In genomic region chr17:4118095-4118743, GRCh38 we compare ENCODE assay signal across 28 cellular contexts. TPM values are rescaled to one million over a fixed set of nuclear protein-coding genes. Genes with fewer than 3 reads are reported as not detected.
DNase-seq lines count a peak whose midpoint lies in the region; ATAC-seq and TF ChIP-seq lines count a peak whose summit lies in the region.
"Had no signal": no experiment of that assay in that cellular context is flagged by ENCODE, and none has a peak within 500 bp of the region (broad histone marks: within the 10 kb centered on the region; RNA-seq: fewer than 3 reads in every experiment).

No MANE protein-coding gene starts in this region.

- CTCF ChIA-PET in PC-3 (lab: Charles Lee) = no interaction called here

- H3K4me3 ChIP-seq in HUES48 (ENCODE audit: low read depth, low read length) (no peak overlapping the region), liver (ENCODE audit: low read depth in 1 of 3, low read length in 3 of 3) (no peak overlapping the region), foreskin fibroblast (ENCODE audit: low read depth in 1 of 2, low read length in 2 of 2) (no peak overlapping the region), PC-3 (ENCODE audit: low read length) (no peak overlapping the region)
- H3K4me3 ChIP-seq: BLaER1, sigmoid colon, SK-N-MC, testis had no signal

- no peak for TF ChIP-seq CTCF in CD14-positive monocyte (IDR thresholded peaks at IDR 0.05)
- TF ChIP-seq CTCF in liver (IDR thresholded peaks at IDR 0.05; ENCODE audit: low read depth, low read length, missing input control) = no peak
- TF ChIP-seq CTCF in foreskin fibroblast (IDR thresholded peaks at IDR 0.05; ENCODE audit: low read depth, low read length) = no peak
- no peak for TF ChIP-seq CTCF in natural killer cell (IDR thresholded peaks at IDR 0.05)
- TF ChIP-seq CTCF in PC-3 (conservative IDR thresholded peaks at IDR 0.05; ENCODE audit: low read depth, low read length) = no peak

- no TSS peak for BruUV-seq in PC-3 (replicated peaks; lab: Mats Ljungman, UMichigan)

- POLR2A ChIA-PET in PC-3 (lab: Charles Lee; ENCODE audit: unreplicated experiment) = no interaction called here

- H3K4me2 ChIP-seq in PC-3 (ENCODE audit: low read length) = no peak overlapping the region
- H3K4me2 ChIP-seq: BLaER1, KMS-11 had no signal

- no peak for TF ChIP-seq RAD21 in liver (IDR thresholded peaks at IDR 0.05)

- H3K9me2 ChIP-seq in PC-3 (replicated peaks; ENCODE audit: low read length) = no peaks in the 10 kb centered on the region

- H3K9me3 ChIP-seq in HUES48 (ENCODE audit: control insufficient read depth, insufficient read depth, low read length) (no peaks in the 10 kb centered on the region), liver (ENCODE audit: control insufficient read depth in 4 of 4, low read length in 3 of 4) (no peaks in the 10 kb centered on the region), PC-3 (ENCODE audit: low read length) (no peaks in the 10 kb centered on the region)
- H3K9me3 ChIP-seq: BLaER1, Caco-2, neutrophil, sigmoid colon, testis had no signal

- H3K27ac Mint-ChIP-seq in CD14-positive monocyte (peak overlapping the region in 5 of 7 donors; percentile 39 to 82 (median 61)), natural killer cell (no peak overlapping the region)
- H3K27ac Mint-ChIP-seq: activated CD4-positive, alpha-beta T cell treated with anti-CD3 and anti-CD28 coated beads, Interleukin-2, amount 10 ng/mL, durations not matched to agents 7 days and 5 days had no signal

- H3K4me1 ChIP-seq in HUES48 (ENCODE audit: control insufficient read depth, insufficient read depth, low read length) (no peaks in the 10 kb centered on the region), liver (ENCODE audit: control insufficient read depth in 4 of 4, insufficient read depth in 4 of 4, low read length in 3 of 4) (peaks cover 0 to 5% (median 0%) of the 10 kb centered on the region in 4 donors), PC-3 (ENCODE audit: insufficient read depth, low read length) (peaks cover 7% of the 10 kb centered on the region; the same call in 1 of the 2 replicates)
- H3K4me1 ChIP-seq: BLaER1, Caco-2, sigmoid colon, testis had no signal

- DNase-seq in CD14-positive monocyte (ENCODE audit: low spot score) (no peak), cerebellar cortex (ENCODE audit: low spot score) (peak; percentile 12), foreskin fibroblast (no peak), natural killer cell (no peak), PC-3 (no peak)
- DNase-seq in stimulated activated CD4-positive, alpha-beta T cell treated with anti-CD3 and anti-CD28 coated beads, Interleukin-4, amount 100 ng/mL, for 4 hours = no peak
- DNase-seq: activated CD4-positive, alpha-beta T cell treated with anti-CD3 and anti-CD28 coated beads, Interleukin-2, amount 10 ng/mL, durations not matched to agents 7 days and 5 days; activated effector memory CD4-positive, alpha-beta T cell treated with Interleukin-2 at 50 U/mL for 16 hours; Caco-2; DMS79; head of caudate nucleus; kidney glomerular epithelial cell; mesendoderm; NCI-H1436; sigmoid colon; stimulated activated naive CD4-positive, alpha-beta T cell treated with Interleukin-2 at 50 U/mL for 16 hours; T-helper 2 cell; testis; WERI-Rb-1 had no signal

- H3K4me3 Mint-ChIP-seq in CD14-positive monocyte (no peak overlapping the region), natural killer cell (no peak overlapping the region)
- H3K4me3 Mint-ChIP-seq: activated CD4-positive, alpha-beta T cell treated with anti-CD3 and anti-CD28 coated beads, Interleukin-2, amount 10 ng/mL, durations not matched to agents 7 days and 5 days; central memory CD8-positive, alpha-beta T cell had no signal

- intact Hi-C loops in CD14-positive monocyte (cut with micrococcal nuclease) (no loop called here), natural killer cell (cut with micrococcal nuclease) (no loop called here), PC-3 (cut with micrococcal nuclease) (no loop called here)

- H3K36me3 Mint-ChIP-seq in CD14-positive monocyte (peaks cover 66 to 91% of the 10 kb centered on the region in 2 donors), natural killer cell (peaks cover under 1% of the 10 kb centered on the region)

- H3K9ac ChIP-seq in HUES48 (ENCODE audit: low read depth, low read length) (peak overlapping the region; percentile 20; the same call in 1 of the 2 replicates), liver (ENCODE audit: low read depth in 1 of 2, low read length in 2 of 2) (no peak overlapping the region), PC-3 (ENCODE audit: low read length) (no peak overlapping the region)
- H3K9ac ChIP-seq: BLaER1, KMS-11 had no signal

- H3K36me3 ChIP-seq in HUES48 (ENCODE audit: control insufficient read depth, insufficient read depth, low read length) = peaks cover 59% of the 10 kb centered on the region
- H3K36me3 ChIP-seq in liver (ENCODE audit: control insufficient read depth in 4 of 4, insufficient read depth in 3 of 4, low read depth in 1 of 4, low read length in 3 of 4) = peaks cover 9 to 41% (median 33%) of the 10 kb centered on the region in 4 donors
- peaks cover 11% of the 10 kb centered on the region for H3K36me3 ChIP-seq in PC-3 (ENCODE audit: low read depth, low read length)

- H3K27me3 Mint-ChIP-seq in CD14-positive monocyte (ENCODE audit: low read depth in 3 of 3) (no peaks in the 10 kb centered on the region), natural killer cell (ENCODE audit: low read depth in 2 of 2) (no peaks in the 10 kb centered on the region)
- H3K27me3 Mint-ChIP-seq: activated CD4-positive, alpha-beta T cell treated with anti-CD3 and anti-CD28 coated beads, Interleukin-2, amount 10 ng/mL, durations not matched to agents 7 days and 5 days; central memory CD8-positive, alpha-beta T cell had no signal

- ATAC-seq in natural killer cell (no peak), PC-3 (no peak)
- ATAC-seq: HCT116 had no signal

- no peaks in the 10 kb centered on the region for H3K9me3 Mint-ChIP-seq in CD14-positive monocyte
- H3K9me3 Mint-ChIP-seq in natural killer cell = no peaks in the 10 kb centered on the region
- H3K9me3 Mint-ChIP-seq: activated CD4-positive, alpha-beta T cell treated with anti-CD3 and anti-CD28 coated beads, Interleukin-2, amount 10 ng/mL, durations not matched to agents 7 days and 5 days; central memory CD8-positive, alpha-beta T cell had no signal

- H3K79me2 ChIP-seq in PC-3 (ENCODE audit: low read length) = no peaks in the 10 kb centered on the region

- H2AFZ ChIP-seq in PC-3 (ENCODE audit: low read length) = no peak overlapping the region

- no peaks in the 10 kb centered on the region for H4K20me1 ChIP-seq in PC-3 (ENCODE audit: low read length)

- H3K27me3 ChIP-seq in HUES48 (ENCODE audit: control insufficient read depth, insufficient read depth, low read length) (no peaks in the 10 kb centered on the region), liver (ENCODE audit: control insufficient read depth in 4 of 4, insufficient read depth in 4 of 4, low read length in 3 of 4) (no peaks in the 10 kb centered on the region), PC-3 (ENCODE audit: low read length) (no peaks in the 10 kb centered on the region)
- H3K27me3 ChIP-seq: BLaER1, neutrophil, sigmoid colon, testis had no signal

- WGBS in liver = 75% methylated on average over 7 of the region's 7 CpGs

- H3K27ac ChIP-seq in HUES48 (ENCODE audit: low read depth, low read length) = no peak overlapping the region
- no peak overlapping the region for H3K27ac ChIP-seq in liver (ENCODE audit: low read depth in 1 of 2, low read length in 2 of 2)
- H3K27ac ChIP-seq in PC-3 (ENCODE audit: low read length) = no peak overlapping the region
- H3K27ac ChIP-seq: BLaER1, KMS-11, neutrophil, RWPE1, sigmoid colon, SK-N-MC, testis, WERI-Rb-1 had no signal

- no peaks in the 10 kb centered on the region for H3F3A ChIP-seq in PC-3 (ENCODE audit: low read length, unreplicated experiment)

- H3K4me1 Mint-ChIP-seq in CD14-positive monocyte = no peaks in the 10 kb centered on the region
- H3K4me1 Mint-ChIP-seq in natural killer cell = peaks cover 5 to 8% of the 10 kb centered on the region in 2 donors

TF ChIP-seq in liver, 16 proteins besides CTCF, POLR2A, EP300 and RAD21:
- TF ChIP-seq EGR1 (IDR thresholded peaks at IDR 0.05; ENCODE audit: low read depth in 2 of 2) (no peak), ATF3 (IDR thresholded peaks at IDR 0.05) (no peak), HNF4A (conservative IDR thresholded peaks at IDR 0.05) (peak; percentile 58 to 82), RXRA (IDR thresholded peaks at IDR 0.05) (peak in 1 of 2 donors; percentile 37)
TF ChIP-seq in liver: peak in this region for 2.

RNA-seq across cellular contexts. Expression of gene ZZEF1, which starts 24.6 kb away (rescaled TPM):
- polyA plus RNA-seq in CD14-positive monocyte = 1 to 10 TPM; 2.5 to 3.7 TPM
- 10 to 100 TPM; 20.9 to 45.9 TPM for total RNA-seq in liver
- 1 to 10 TPM; 3.5 to 7.0 TPM for polyA plus RNA-seq in liver
- 100 to 1,000 TPM; 102 to 126 (median 125) TPM for total RNA-seq in natural killer cell
- 19.7 and 22.7 TPM in 2 replicates for total RNA-seq in PC-3 (2014; rRNA removed)

RNA-seq across cellular contexts. Expression of gene CYB5D2, which starts 24.8 kb away (rescaled TPM):
- polyA plus RNA-seq in CD14-positive monocyte (10 to 100 TPM; 10.4 to 14.3 TPM), liver (10 to 100 TPM; 13.9 to 20.9 TPM)
- total RNA-seq in liver (10 to 100 TPM; 19.7 to 25.3 TPM), natural killer cell (1 to 10 TPM; 5.3 to 7.1 (median 6.4) TPM), PC-3 (2014; rRNA removed) (17.5 and 20.7 TPM in 2 replicates)

Comparison
In these comparisons a context has a peak if more than half of its experiments do, and no peak if none do; other contexts are left out.
1. H3K27ac Mint-ChIP-seq: peak in CD14-positive monocyte (5 of 7); none in natural killer cell (0 of 2).